Comparison of ENCODE assay signal across 8 cellular contexts in the genomic region with DNA sequence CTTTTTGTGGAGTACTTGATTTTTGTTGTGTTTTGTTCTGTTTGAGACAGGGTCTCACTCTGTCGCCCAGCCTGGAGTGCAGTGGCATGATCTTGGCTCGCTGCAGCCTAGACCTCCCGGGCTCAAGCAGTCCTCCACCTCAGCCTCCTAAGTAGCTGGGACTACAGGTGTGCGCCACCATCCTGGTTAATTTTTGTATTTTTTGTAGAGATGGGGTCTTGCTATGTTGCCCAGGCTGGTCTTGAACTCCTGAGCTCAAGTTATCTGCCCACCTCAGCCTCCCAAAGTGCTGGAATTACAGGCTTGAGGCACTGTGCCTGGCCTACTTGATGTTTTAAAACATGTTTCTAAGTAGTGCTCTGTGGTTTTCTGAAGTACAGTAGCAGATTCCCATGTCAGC. TPM values are rescaled to one million over a fixed set of nuclear protein-coding genes. Genes with fewer than 3 reads are reported as not detected.
DNase-seq lines count a peak whose midpoint lies in the region; ATAC-seq, FAIRE-seq and TF ChIP-seq lines count a peak whose summit lies in the region.
"Not testable (repeated sequence)": the region's sequence is repeated elsewhere in the genome, so short reads cannot be mapped to it uniquely, and the experiment has no call there.

No MANE protein-coding gene starts in this region.

- CTCF ChIA-PET in HepG2 (lab: Yijun Ruan, JAX; ENCODE audit: low intra/inter-chr PET ratio, low total read pairs) = not testable (repeated sequence)

- H3K4me2 ChIP-seq in astrocyte (ENCODE audit: low read length); HepG2 (ENCODE audit: low read depth, low read length): not testable (repeated sequence)

- not testable (repeated sequence) for TF ChIP-seq POLR2A in HepG2 (IDR thresholded peaks at IDR 0.05; ENCODE audit: insufficient read depth in 1 of 2, low read depth in 2 of 2, low read length in 2 of 2)

- H3K36me3 Mint-ChIP-seq in CD4-positive, CD25-positive, alpha-beta regulatory T cell = peaks cover 52% of the 10 kb centered on the region
- peaks cover 42% of the 10 kb centered on the region for H3K36me3 Mint-ChIP-seq in T-helper 1 cell treated with Interleukin-12 subunit alpha and Interleukin-12 subunit beta and Interleukin-4 antibody, amounts not matched to agents 30 μg/mL and 1 μg/mL, for 36 hours (ENCODE audit: low read depth)
- H3K36me3 Mint-ChIP-seq in activated CD4-positive, alpha-beta T cell treated with anti-CD3 and anti-CD28 coated beads, Interleukin-2, amount 10 ng/mL, durations not matched to agents 24 days and 14 days (ENCODE audit: low read depth) = peaks cover 58% of the 10 kb centered on the region
- peaks cover 52% of the 10 kb centered on the region for H3K36me3 Mint-ChIP-seq in activated T-helper 1 cell treated with anti-CD3 and anti-CD28 coated beads, Interleukin-12 subunit alpha, Interleukin-12 subunit beta, Interleukin-2, Interleukin-4 antibody, amounts not matched to agents 30 ng/mL and 10 ng/mL and 1 ng/mL, durations not matched to agents 14 hours and 24 hours and 36 hours (ENCODE audit: low read depth)
- H3K36me3 Mint-ChIP-seq in astrocyte (ENCODE audit: low read depth, unreplicated experiment) = peaks cover 25% of the 10 kb centered on the region
- peaks cover 85% of the 10 kb centered on the region for H3K36me3 Mint-ChIP-seq in dendritic cell treated with granulocyte-macrophage colony-stimulating factor and Interleukin-4, amounts not matched to agents 40 ng/mL and 50 ng/mL, for 4 days (ENCODE audit: low read depth)
- peaks cover 85% of the 10 kb centered on the region for H3K36me3 Mint-ChIP-seq in stimulated activated effector memory CD8-positive, alpha-beta T cell treated with anti-CD3 and anti-CD28 coated beads, Interleukin-12 subunit alpha, Interleukin-12 subunit beta, amount 100 ng/mL, for 72 hours

- not testable (repeated sequence) for BruUV-seq in HepG2 (replicated peaks; lab: Mats Ljungman, UMichigan)

- peaks cover 24% of the 10 kb centered on the region for H3K4me1 ChIP-seq in CD4-positive, CD25-positive, alpha-beta regulatory T cell (ENCODE audit: control insufficient read depth, insufficient read depth, low read length, poor library complexity, severe bottlenecking)
- H3K4me1 ChIP-seq in astrocyte (ENCODE audit: insufficient read depth, low read length); HepG2 (ENCODE audit: insufficient read depth, low read length): not testable (repeated sequence)

- peak overlapping the region in 2 of 3 donors; percentile 4 to 51 for H3K27ac Mint-ChIP-seq in CD4-positive, CD25-positive, alpha-beta regulatory T cell
- peak overlapping the region; percentile 15 for H3K27ac Mint-ChIP-seq in T-helper 1 cell treated with Interleukin-12 subunit alpha and Interleukin-12 subunit beta and Interleukin-4 antibody, amounts not matched to agents 30 μg/mL and 1 μg/mL, for 36 hours
- H3K27ac Mint-ChIP-seq in activated CD4-positive, alpha-beta T cell treated with anti-CD3 and anti-CD28 coated beads, Interleukin-2, amount 10 ng/mL, durations not matched to agents 24 days and 14 days = peak overlapping the region; percentile 19
- peak overlapping the region; percentile 12 for H3K27ac Mint-ChIP-seq in activated T-helper 1 cell treated with anti-CD3 and anti-CD28 coated beads, Interleukin-12 subunit alpha, Interleukin-12 subunit beta, Interleukin-2, Interleukin-4 antibody, amounts not matched to agents 30 ng/mL and 10 ng/mL and 1 ng/mL, durations not matched to agents 14 hours and 24 hours and 36 hours
- H3K27ac Mint-ChIP-seq in astrocyte (ENCODE audit: unreplicated experiment) = not testable (repeated sequence)
- H3K27ac Mint-ChIP-seq in dendritic cell treated with granulocyte-macrophage colony-stimulating factor and Interleukin-4, amounts not matched to agents 40 ng/mL and 50 ng/mL, for 4 days = peak overlapping the region; percentile 30
- H3K27ac Mint-ChIP-seq in stimulated activated effector memory CD8-positive, alpha-beta T cell treated with anti-CD3 and anti-CD28 coated beads, Interleukin-12 subunit alpha, Interleukin-12 subunit beta, amount 100 ng/mL, for 72 hours = peak overlapping the region; percentile 50

- not testable (repeated sequence) for H3K27me3 ChIP-seq in CD4-positive, CD25-positive, alpha-beta regulatory T cell (ENCODE audit: control insufficient read depth, insufficient read depth, low read length); astrocyte (ENCODE audit: insufficient read depth, low read length); HepG2 (ENCODE audit: control insufficient read depth in 1 of 2, insufficient read depth in 2 of 2, low read length in 2 of 2)

- POLR2A ChIA-PET in HepG2 (lab: Yijun Ruan, JAX) = not testable (repeated sequence)

- not testable (repeated sequence) for H3K4me3 Mint-ChIP-seq in CD4-positive, CD25-positive, alpha-beta regulatory T cell; T-helper 1 cell treated with Interleukin-12 subunit alpha and Interleukin-12 subunit beta and Interleukin-4 antibody, amounts not matched to agents 30 μg/mL and 1 μg/mL, for 36 hours; activated CD4-positive, alpha-beta T cell treated with anti-CD3 and anti-CD28 coated beads, Interleukin-2, amount 10 ng/mL, durations not matched to agents 24 days and 14 days; activated T-helper 1 cell treated with anti-CD3 and anti-CD28 coated beads, Interleukin-12 subunit alpha, Interleukin-12 subunit beta, Interleukin-2, Interleukin-4 antibody, amounts not matched to agents 30 ng/mL and 10 ng/mL and 1 ng/mL, durations not matched to agents 14 hours and 24 hours and 36 hours; dendritic cell treated with granulocyte-macrophage colony-stimulating factor and Interleukin-4, amounts not matched to agents 40 ng/mL and 50 ng/mL, for 4 days; stimulated activated effector memory CD8-positive, alpha-beta T cell treated with anti-CD3 and anti-CD28 coated beads, Interleukin-12 subunit alpha, Interleukin-12 subunit beta, amount 100 ng/mL, for 72 hours
- H3K4me3 Mint-ChIP-seq in astrocyte (ENCODE audit: unreplicated experiment) = peak overlapping the region; percentile 54

- not testable (repeated sequence) for TF ChIP-seq RAD21 in HepG2 (CRISPR knock-in tag; IDR thresholded peaks at IDR 0.05)

- not testable (repeated sequence) for H3K4me3 ChIP-seq in CD4-positive, CD25-positive, alpha-beta regulatory T cell (ENCODE audit: low read depth, low read length); astrocyte (ENCODE audit: insufficient read depth, low read depth, low read length); HepG2 (replicated peaks in 1 of 3; ENCODE audit: insufficient read depth in 1 of 3, low read depth in 2 of 3, low read length in 3 of 3)

- not testable (repeated sequence) for DNase-seq in CD4-positive, CD25-positive, alpha-beta regulatory T cell; activated CD4-positive, alpha-beta T cell treated with anti-CD3 and anti-CD28 coated beads, Interleukin-2, amount 10 ng/mL, durations not matched to agents 24 days and 14 days; activated T-helper 1 cell treated with anti-CD3 and anti-CD28 coated beads, Interleukin-12 subunit alpha, Interleukin-12 subunit beta, Interleukin-2, Interleukin-4 antibody, amounts not matched to agents 30 ng/mL and 10 ng/mL and 1 ng/mL, durations not matched to agents 14 hours and 24 hours and 36 hours (ENCODE audit: low spot score); astrocyte (ENCODE audit: low read depth); HepG2 (ENCODE audit: low spot score); stimulated activated effector memory CD8-positive, alpha-beta T cell treated with anti-CD3 and anti-CD28 coated beads, Interleukin-12 subunit alpha, Interleukin-12 subunit beta, amount 100 ng/mL, for 72 hours (ENCODE audit: low spot score in 2 of 2)

- intact Hi-C loops in activated CD4-positive, alpha-beta T cell treated with anti-CD3 and anti-CD28 coated beads, Interleukin-2, amount 10 ng/mL, durations not matched to agents 24 days and 14 days (cut with micrococcal nuclease) = loop anchor here (5.0 kb wide), 1 partner anchor 45 kb away; no protein-coding TSS in a partner anchor
- intact Hi-C loops in activated T-helper 1 cell treated with anti-CD3 and anti-CD28 coated beads, Interleukin-12 subunit alpha, Interleukin-12 subunit beta, Interleukin-2, Interleukin-4 antibody, amounts not matched to agents 30 ng/mL and 10 ng/mL and 1 ng/mL, durations not matched to agents 14 hours and 24 hours and 36 hours (cut with micrococcal nuclease) = not testable (repeated sequence)
- intact Hi-C loops in dendritic cell treated with granulocyte-macrophage colony-stimulating factor and Interleukin-4, amounts not matched to agents 40 ng/mL and 50 ng/mL, for 4 days (cut with micrococcal nuclease) = loop anchor here (10.0 kb wide), 1 partner anchor 72 kb away; the partner anchor contains the start of gene CLTB
- intact Hi-C loops in HepG2 (cut with micrococcal nuclease; ENCODE audit: unreplicated experiment) = loop anchor here (10.0 kb wide), 1 partner anchor 72 kb away; the partner anchor contains the start of gene CLTB

- not testable (repeated sequence) for H2AFZ ChIP-seq in astrocyte (ENCODE audit: low read depth, low read length); HepG2 (ENCODE audit: low read length)

- peaks cover 32% of the 10 kb centered on the region for H3K79me2 ChIP-seq in astrocyte (ENCODE audit: insufficient read depth, low read length)
- not testable (repeated sequence) for H3K79me2 ChIP-seq in HepG2 (ENCODE audit: insufficient read depth, low read length)

- not testable (repeated sequence) for H3K9ac ChIP-seq in astrocyte (ENCODE audit: low read length); HepG2 (ENCODE audit: insufficient read depth, low read depth, low read length)

- 100% methylated on average over 4 of the region's 4 CpGs for WGBS in HepG2 (ENCODE audit: low lambda C conversion rate)

- not testable (repeated sequence) for H3K9me3 Mint-ChIP-seq in CD4-positive, CD25-positive, alpha-beta regulatory T cell; T-helper 1 cell treated with Interleukin-12 subunit alpha and Interleukin-12 subunit beta and Interleukin-4 antibody, amounts not matched to agents 30 μg/mL and 1 μg/mL, for 36 hours; activated CD4-positive, alpha-beta T cell treated with anti-CD3 and anti-CD28 coated beads, Interleukin-2, amount 10 ng/mL, durations not matched to agents 24 days and 14 days; activated T-helper 1 cell treated with anti-CD3 and anti-CD28 coated beads, Interleukin-12 subunit alpha, Interleukin-12 subunit beta, Interleukin-2, Interleukin-4 antibody, amounts not matched to agents 30 ng/mL and 10 ng/mL and 1 ng/mL, durations not matched to agents 14 hours and 24 hours and 36 hours; astrocyte (ENCODE audit: unreplicated experiment); dendritic cell treated with granulocyte-macrophage colony-stimulating factor and Interleukin-4, amounts not matched to agents 40 ng/mL and 50 ng/mL, for 4 days; stimulated activated effector memory CD8-positive, alpha-beta T cell treated with anti-CD3 and anti-CD28 coated beads, Interleukin-12 subunit alpha, Interleukin-12 subunit beta, amount 100 ng/mL, for 72 hours

- not testable (repeated sequence) for TF ChIP-seq CTCF in astrocyte (IDR thresholded peaks at IDR 0.05; ENCODE audit: insufficient read depth, low read depth, low read length); HepG2 (CRISPR knock-in tag; IDR thresholded peaks at IDR 0.05)

- not testable (repeated sequence) for ATAC-seq in CD4-positive, CD25-positive, alpha-beta regulatory T cell (ENCODE audit: low read depth in 2 of 2); HepG2; stimulated activated effector memory CD8-positive, alpha-beta T cell treated with anti-CD3 and anti-CD28 coated beads, Interleukin-12 subunit alpha, Interleukin-12 subunit beta, amount 100 ng/mL, for 72 hours

- H3K27me3 Mint-ChIP-seq in CD4-positive, CD25-positive, alpha-beta regulatory T cell; T-helper 1 cell treated with Interleukin-12 subunit alpha and Interleukin-12 subunit beta and Interleukin-4 antibody, amounts not matched to agents 30 μg/mL and 1 μg/mL, for 36 hours (ENCODE audit: low read depth); activated CD4-positive, alpha-beta T cell treated with anti-CD3 and anti-CD28 coated beads, Interleukin-2, amount 10 ng/mL, durations not matched to agents 24 days and 14 days; activated T-helper 1 cell treated with anti-CD3 and anti-CD28 coated beads, Interleukin-12 subunit alpha, Interleukin-12 subunit beta, Interleukin-2, Interleukin-4 antibody, amounts not matched to agents 30 ng/mL and 10 ng/mL and 1 ng/mL, durations not matched to agents 14 hours and 24 hours and 36 hours (ENCODE audit: insufficient read depth); astrocyte (ENCODE audit: low read depth, unreplicated experiment); dendritic cell treated with granulocyte-macrophage colony-stimulating factor and Interleukin-4, amounts not matched to agents 40 ng/mL and 50 ng/mL, for 4 days: not testable (repeated sequence)

- H3K36me3 ChIP-seq in CD4-positive, CD25-positive, alpha-beta regulatory T cell (ENCODE audit: control insufficient read depth, insufficient read depth, low read length) = peaks cover 47% of the 10 kb centered on the region
- H3K36me3 ChIP-seq in astrocyte (ENCODE audit: insufficient read depth, low read length) = peaks cover 27% of the 10 kb centered on the region
- H3K36me3 ChIP-seq in HepG2 (replicated peaks in 1 of 2; ENCODE audit: control insufficient read depth in 1 of 2, insufficient read depth in 2 of 2, low read length in 2 of 2) = peaks cover 15 to 61% of the 10 kb centered on the region in 2 experiments

- peaks cover 69% of the 10 kb centered on the region for H4K20me1 ChIP-seq in astrocyte (ENCODE audit: insufficient read depth, low read length)
- not testable (repeated sequence) for H4K20me1 ChIP-seq in HepG2 (ENCODE audit: insufficient read depth, low read length)

- H3K9me3 ChIP-seq in CD4-positive, CD25-positive, alpha-beta regulatory T cell (ENCODE audit: control insufficient read depth in 2 of 2, low read length in 2 of 2); astrocyte (ENCODE audit: insufficient read depth, low read depth, low read length); HepG2 (ENCODE audit: low read length): not testable (repeated sequence)

- not testable (repeated sequence) for H3K27ac ChIP-seq in CD4-positive, CD25-positive, alpha-beta regulatory T cell (ENCODE audit: insufficient read depth, low read length, poor library complexity, severe bottlenecking); astrocyte (ENCODE audit: low read depth, low read length); HepG2 (ENCODE audit: extremely low read length, insufficient read depth, low read length)

- not testable (repeated sequence) for FAIRE-seq in astrocyte (lab: Jason Lieb, UNC); HepG2 (lab: Jason Lieb, UNC)

- not testable (repeated sequence) for TF ChIP-seq EP300 in HepG2 (IDR thresholded peaks at IDR 0.05; ENCODE audit: low read depth in 2 of 2, low read length in 2 of 2); HepG2 (CRISPR knock-in tag; IDR thresholded peaks at IDR 0.05; ENCODE audit: borderline replicate concordance)

- in situ Hi-C loops in HepG2 (cut with HindIII; ENCODE audit: extremely low pct_ligation_motif_present, low pct_unique_long_range_greater_than_20kb) = loop anchor here (10.0 kb wide), 1 partner anchor 72 kb away; the partner anchor contains the start of gene CLTB

- peaks cover 28 to 65% (median 48%) of the 10 kb centered on the region in 4 donors for H3K4me1 Mint-ChIP-seq in CD4-positive, CD25-positive, alpha-beta regulatory T cell
- peaks cover 40% of the 10 kb centered on the region for H3K4me1 Mint-ChIP-seq in T-helper 1 cell treated with Interleukin-12 subunit alpha and Interleukin-12 subunit beta and Interleukin-4 antibody, amounts not matched to agents 30 μg/mL and 1 μg/mL, for 36 hours (ENCODE audit: low read depth)
- H3K4me1 Mint-ChIP-seq in activated CD4-positive, alpha-beta T cell treated with anti-CD3 and anti-CD28 coated beads, Interleukin-2, amount 10 ng/mL, durations not matched to agents 24 days and 14 days = peaks cover 34% of the 10 kb centered on the region
- H3K4me1 Mint-ChIP-seq in activated T-helper 1 cell treated with anti-CD3 and anti-CD28 coated beads, Interleukin-12 subunit alpha, Interleukin-12 subunit beta, Interleukin-2, Interleukin-4 antibody, amounts not matched to agents 30 ng/mL and 10 ng/mL and 1 ng/mL, durations not matched to agents 14 hours and 24 hours and 36 hours (ENCODE audit: low read depth) = peaks cover 32% of the 10 kb centered on the region
- peaks cover 11% of the 10 kb centered on the region for H3K4me1 Mint-ChIP-seq in astrocyte (ENCODE audit: low read depth, unreplicated experiment)
- peaks cover 17% of the 10 kb centered on the region for H3K4me1 Mint-ChIP-seq in dendritic cell treated with granulocyte-macrophage colony-stimulating factor and Interleukin-4, amounts not matched to agents 40 ng/mL and 50 ng/mL, for 4 days (ENCODE audit: low read depth)
- H3K4me1 Mint-ChIP-seq in stimulated activated effector memory CD8-positive, alpha-beta T cell treated with anti-CD3 and anti-CD28 coated beads, Interleukin-12 subunit alpha, Interleukin-12 subunit beta, amount 100 ng/mL, for 72 hours = peaks cover 44% of the 10 kb centered on the region

RNA-seq across cellular contexts. Expression of gene FAF2, which starts 39.0 kb away (rescaled TPM):
- 31.8 TPM for total RNA-seq in CD4-positive, CD25-positive, alpha-beta regulatory T cell
- 10 to 100 TPM in 3 of 4 donors, 1 to 10 TPM in 1; 8.8 to 17.3 (median 14.0) TPM for polyA plus RNA-seq in CD4-positive, CD25-positive, alpha-beta regulatory T cell
- 42.8 and 43.9 TPM in 2 replicates for total RNA-seq in activated CD4-positive, alpha-beta T cell treated with anti-CD3 and anti-CD28 coated beads, Interleukin-2, amount 10 ng/mL, durations not matched to agents 24 days and 14 days
- 46.0 and 47.3 TPM in 2 replicates for total RNA-seq in activated T-helper 1 cell treated with anti-CD3 and anti-CD28 coated beads, Interleukin-12 subunit alpha, Interleukin-12 subunit beta, Interleukin-2, Interleukin-4 antibody, amounts not matched to agents 30 ng/mL and 10 ng/mL and 1 ng/mL, durations not matched to agents 14 hours and 24 hours and 36 hours
- total RNA-seq in astrocyte = 56.2 and 58.5 TPM in 2 replicates
- total RNA-seq in HepG2 (2016; rRNA removed; fragmentation: Illumina TruSeq; extraction: Trizol) = 21.5 and 34.3 TPM in 2 replicates
- total RNA-seq in HepG2 (2016; cell fraction: cytosol; rRNA removed; fragmentation: Illumina TruSeq; extraction: Trizol; ENCODE audit: low read depth) = 5.1 and 5.2 TPM in 2 replicates
- total RNA-seq in HepG2 (2016; cell fraction: insoluble cytoplasmic fraction; rRNA removed; fragmentation: Illumina TruSeq; extraction: Trizol) = 19.8 and 32.7 TPM in 2 replicates
- total RNA-seq in HepG2 (2016; cell fraction: membrane; rRNA removed; fragmentation: Illumina TruSeq; extraction: Trizol) = 11.2 and 15.4 TPM in 2 replicates
- 39.6 and 43.8 TPM in 2 replicates for total RNA-seq in HepG2 (2016; cell fraction: nucleus; rRNA removed; fragmentation: Illumina TruSeq; extraction: Trizol)
- 24.6 and 27.8 TPM in 2 replicates for polyA plus RNA-seq in HepG2 (2011; rRNA removed)
- polyA plus RNA-seq in HepG2 (2011; cell fraction: cytosol; rRNA removed) = 16.5 and 25.1 TPM in 2 replicates
- polyA plus RNA-seq in HepG2 (2011; cell fraction: nucleus; rRNA removed) = 19.3 and 19.4 TPM in 2 replicates
- polyA plus RNA-seq in HepG2 (2012) = 21.3 and 21.7 TPM in 2 replicates
- 1.8 and 2.0 TPM in 2 replicates for polyA plus RNA-seq in HepG2 (2016; cell fraction: cytosol; fragmentation: Illumina TruSeq; extraction: Trizol; ENCODE audit: low read depth)
- polyA plus RNA-seq in HepG2 (2016; cell fraction: insoluble cytoplasmic fraction; fragmentation: Illumina TruSeq; extraction: Trizol; ENCODE audit: low read depth) = 15.5 and 15.8 TPM in 2 replicates
- 5.3 and 5.5 TPM in 2 replicates for polyA plus RNA-seq in HepG2 (2016; cell fraction: membrane; fragmentation: Illumina TruSeq; extraction: Trizol; ENCODE audit: low read depth)
- polyA plus RNA-seq in HepG2 (2016; cell fraction: nucleus; fragmentation: Illumina TruSeq; extraction: Trizol; ENCODE audit: insufficient read depth, low read depth) = 54.2 and 59.0 TPM in 2 replicates
- polyA minus RNA-seq in HepG2 (2011; rRNA and poly(A)+ RNA removed; ENCODE audit: low replicate concordance) = 38.0 and 49.2 TPM in 2 replicates
- polyA minus RNA-seq in HepG2 (2011; cell fraction: cytosol; rRNA and poly(A)+ RNA removed) = 20.9 and 25.3 TPM in 2 replicates
- polyA minus RNA-seq in HepG2 (2011; cell fraction: nucleus; rRNA and poly(A)+ RNA removed) = 29.5 and 36.7 TPM in 2 replicates

RNA-seq across cellular contexts. Expression of gene RNF44, which starts 50.0 kb away (rescaled TPM):
- total RNA-seq in CD4-positive, CD25-positive, alpha-beta regulatory T cell = 268 TPM
- polyA plus RNA-seq in CD4-positive, CD25-positive, alpha-beta regulatory T cell = 1 to 10 TPM; 2.3 to 4.3 (median 3.4) TPM
- total RNA-seq in activated CD4-positive, alpha-beta T cell treated with anti-CD3 and anti-CD28 coated beads, Interleukin-2, amount 10 ng/mL, durations not matched to agents 24 days and 14 days = 71.4 and 74.0 TPM in 2 replicates
- 78.0 and 80.3 TPM in 2 replicates for total RNA-seq in activated T-helper 1 cell treated with anti-CD3 and anti-CD28 coated beads, Interleukin-12 subunit alpha, Interleukin-12 subunit beta, Interleukin-2, Interleukin-4 antibody, amounts not matched to agents 30 ng/mL and 10 ng/mL and 1 ng/mL, durations not matched to agents 14 hours and 24 hours and 36 hours
- 47.8 and 59.8 TPM in 2 replicates for total RNA-seq in astrocyte
- 5.1 and 9.2 TPM in 2 replicates for total RNA-seq in HepG2 (2016; rRNA removed; fragmentation: Illumina TruSeq; extraction: Trizol)
- 7.2 and 9.4 TPM in 2 replicates for total RNA-seq in HepG2 (2016; cell fraction: cytosol; rRNA removed; fragmentation: Illumina TruSeq; extraction: Trizol; ENCODE audit: low read depth)
- total RNA-seq in HepG2 (2016; cell fraction: insoluble cytoplasmic fraction; rRNA removed; fragmentation: Illumina TruSeq; extraction: Trizol) = 4.4 and 8.7 TPM in 2 replicates
- total RNA-seq in HepG2 (2016; cell fraction: membrane; rRNA removed; fragmentation: Illumina TruSeq; extraction: Trizol) = 7.2 and 9.8 TPM in 2 replicates
- 9.4 and 17.1 TPM in 2 replicates for total RNA-seq in HepG2 (2016; cell fraction: nucleus; rRNA removed; fragmentation: Illumina TruSeq; extraction: Trizol)
- 16.8 and 19.1 TPM in 2 replicates for polyA plus RNA-seq in HepG2 (2011; rRNA removed)
- polyA plus RNA-seq in HepG2 (2011; cell fraction: cytosol; rRNA removed) = 6.8 and 9.5 TPM in 2 replicates
- 134 and 149 TPM in 2 replicates for polyA plus RNA-seq in HepG2 (2011; cell fraction: nucleus; rRNA removed)
- polyA plus RNA-seq in HepG2 (2012) = 37.8 and 52.8 TPM in 2 replicates
- polyA plus RNA-seq in HepG2 (2016; cell fraction: cytosol; fragmentation: Illumina TruSeq; extraction: Trizol; ENCODE audit: low read depth) = 2.3 and 2.5 TPM in 2 replicates
- 15.8 and 20.6 TPM in 2 replicates for polyA plus RNA-seq in HepG2 (2016; cell fraction: insoluble cytoplasmic fraction; fragmentation: Illumina TruSeq; extraction: Trizol; ENCODE audit: low read depth)
- polyA plus RNA-seq in HepG2 (2016; cell fraction: membrane; fragmentation: Illumina TruSeq; extraction: Trizol; ENCODE audit: low read depth) = 9.4 and 9.7 TPM in 2 replicates
- 52.0 and 60.3 TPM in 2 replicates for polyA plus RNA-seq in HepG2 (2016; cell fraction: nucleus; fragmentation: Illumina TruSeq; extraction: Trizol; ENCODE audit: insufficient read depth, low read depth)
- polyA minus RNA-seq in HepG2 (2011; rRNA and poly(A)+ RNA removed; ENCODE audit: low replicate concordance) = 18.3 and 21.3 TPM in 2 replicates
- polyA minus RNA-seq in HepG2 (2011; cell fraction: cytosol; rRNA and poly(A)+ RNA removed) = 16.1 and 19.0 TPM in 2 replicates
- polyA minus RNA-seq in HepG2 (2011; cell fraction: nucleus; rRNA and poly(A)+ RNA removed) = 28.3 and 33.1 TPM in 2 replicates
